ENCODE assay signal across 1 cellular context in genomic region chr19:1438933-1439358, GRCh38.
TF ChIP-seq lines count a peak whose summit lies in the region.

No MANE protein-coding gene starts in this region.

TF ChIP-seq in HepG2, 621 proteins besides CTCF, POLR2A, EP300 and RAD21:
- TF ChIP-seq FOXO4 (CRISPR knock-in tag; conservative IDR thresholded peaks at IDR 0.05), result 0 out of 2 replicates have a peak, but pooled peaks have one; percentile 51
- TF ChIP-seq RAD51 (IDR thresholded peaks at IDR 0.05; ENCODE audit: borderline replicate concordance), result peak; percentile 40; the same call in 1 of the 2 replicates
- TF ChIP-seq MTF2 (CRISPR knock-in tag; IDR thresholded peaks at IDR 0.05; ENCODE audit: borderline replicate concordance), result 0 out of 2 replicates have a peak, but pooled peaks have one; percentile 67
- no peak for TF ChIP-seq ZNF251 (CRISPR knock-in tag; IDR thresholded peaks at IDR 0.05)
